ENCODE assay signal across 31 cellular contexts in the genomic region with DNA sequence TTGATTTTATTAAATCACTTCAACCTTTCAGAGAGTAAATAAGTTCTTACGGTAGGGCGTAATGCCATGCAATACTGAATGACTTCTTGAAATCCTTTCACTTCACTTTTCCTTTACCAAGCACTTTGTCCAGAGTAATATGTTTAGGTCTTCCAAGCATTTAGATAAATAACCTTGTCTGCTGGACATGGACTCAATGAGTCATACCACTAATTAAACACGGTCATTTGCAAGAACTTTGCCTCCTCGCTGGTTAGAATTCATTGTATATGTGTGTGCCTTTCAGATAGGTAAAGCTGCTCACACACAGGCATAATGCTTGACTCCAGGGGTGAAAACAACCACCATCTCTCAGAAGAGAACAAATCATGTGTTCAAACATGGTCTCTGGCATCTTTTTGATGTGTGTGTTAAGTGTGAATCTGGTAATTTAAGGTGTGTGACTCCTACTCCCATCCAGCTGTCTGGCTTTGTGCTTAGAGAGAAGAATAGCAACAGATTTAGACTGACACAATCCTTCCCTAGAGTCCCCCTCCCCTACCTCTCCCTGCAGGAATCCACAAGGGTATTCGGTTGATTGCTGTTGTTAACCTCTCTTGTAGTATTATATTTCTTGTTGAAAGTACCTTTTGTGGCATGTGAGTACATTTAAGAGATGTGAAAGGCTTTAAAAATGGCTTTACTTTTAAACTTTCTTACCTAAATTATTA.
DNase-seq lines count a peak whose midpoint lies in the region; ATAC-seq, FAIRE-seq and TF ChIP-seq lines count a peak whose summit lies in the region.
"Had no signal": no experiment of that assay in that cellular context is flagged by ENCODE, and none has a peak within 500 bp of the region (broad histone marks: within the 10 kb centered on the region; RNA-seq: fewer than 3 reads in every experiment).

No MANE protein-coding gene starts in this region.

- H3K27ac ChIP-seq in H9 (ENCODE audit: insufficient read length, low read depth, low read length) (no peak overlapping the region), H1 (ENCODE audit: low read depth, low read length) (no peak overlapping the region), upper lobe of left lung (no peak overlapping the region)
- H3K27ac ChIP-seq: gastroesophageal sphincter, PC-9, SK-N-MC, thoracic aorta, vagina had no signal

- no peak overlapping the region for H3K23ac ChIP-seq in H9 (ENCODE audit: insufficient read length, low read depth, low read length)
- no peak overlapping the region for H3K23ac ChIP-seq in H1 (ENCODE audit: insufficient read length)

- H3K14ac ChIP-seq in H9 (ENCODE audit: insufficient read depth, low read length), result no peak overlapping the region
- H3K14ac ChIP-seq in H1 (ENCODE audit: insufficient read length), result no peak overlapping the region

- peaks cover 11% of the 10 kb centered on the region for H3K27me3 Mint-ChIP-seq in H9 (ENCODE audit: low read depth)
- no peaks in the 10 kb centered on the region for H3K27me3 Mint-ChIP-seq in nephron progenitor cell (ENCODE audit: low read depth, poor library complexity)
- H3K27me3 Mint-ChIP-seq: activated B cell treated with CpG ODN at 0.5 μM for 24 hours; activated naive CD8-positive, alpha-beta T cell treated with anti-CD3 and anti-CD28 coated beads, Interleukin-2, amount 10 ng/mL, durations not matched to agents 7 days and 5 days; activated T-cell treated with anti-CD3 and anti-CD28 coated beads, Interleukin-2, amount 50 U/mL, for 24 hours had no signal

- DNase-seq in D341Med (ENCODE audit: low spot score) (peak; percentile 44), H9 (no peak), H1 (ENCODE audit: low read depth in 1 of 2, low spot score in 2 of 2) (no peak), nephron progenitor cell (no peak), NCI-H2081 treated with DMSO at 0.1 percent for 48 hours (lab: John Stamatoyannopoulos, UW) (no peak), upper lobe of left lung (no peak)
- DNase-seq: activated B cell treated with CpG ODN at 0.5 μM for 24 hours; activated gamma-delta T cell treated with Interleukin-2 at 50 U/mL for 16 hours; activated naive CD8-positive, alpha-beta T cell treated with anti-CD3 and anti-CD28 coated beads, Interleukin-2, amount 10 ng/mL, durations not matched to agents 7 days and 5 days; activated T-cell treated with anti-CD3 and anti-CD28 coated beads, Interleukin-2, amount 50 U/mL, for 24 hours; aorta; BE2C; CD8-positive, alpha-beta T cell; hippocampal formation; IMR-90; NCI-H1048; NCI-H510A; NK-92 treated with Interleukin-12 subunit alpha and Interleukin-12 subunit beta, amount 100 ng/mL, for 24 hours; PC-9; posterior cingulate gyrus; right cardiac atrium; stimulated activated naive CD8-positive, alpha-beta T cell treated with anti-CD3 and anti-CD28 coated beads, Interleukin-15, Interleukin-2, amounts not matched to agents 100 U/mL and 50 U/mL, for 24 hours had no signal

- TF ChIP-seq CTCF in H9 (conservative IDR thresholded peaks at IDR 0.05) (no peak), H1 (IDR thresholded peaks at IDR 0.05; ENCODE audit: control extremely low read depth in 1 of 3, insufficient read depth in 1 of 3, low read depth in 1 of 3, low read length in 3 of 3) (no peak), nephron progenitor cell (IDR thresholded peaks at IDR 0.05) (no peak), upper lobe of left lung (IDR thresholded peaks at IDR 0.05) (no peak)

- H4K8ac ChIP-seq in H9 (replicated peaks; ENCODE audit: insufficient read length, low read depth, low read length) (no peak overlapping the region), H1 (ENCODE audit: extremely low read depth, insufficient read depth, low read length) (no peak overlapping the region)

- CTCF ChIA-PET in H1 (lab: Charles Lee; ENCODE audit: partially characterized antibody), result no interaction called here

- H3K4me1 ChIP-seq in H9 (ENCODE audit: insufficient read depth, low read length) (no peaks in the 10 kb centered on the region), H1 (replicated peaks in 1 of 4; ENCODE audit: control insufficient read depth in 3 of 4, insufficient read depth in 4 of 4, low read length in 3 of 4) (no peaks in the 10 kb centered on the region; a peak in 1 of 7 replicates), upper lobe of left lung (no peaks in the 10 kb centered on the region)
- H3K4me1 ChIP-seq: BE2C, gastroesophageal sphincter, vagina had no signal

- H3K9ac ChIP-seq in H9 (ENCODE audit: extremely low read depth, insufficient read length, low read length), result no peak overlapping the region
- no peak overlapping the region for H3K9ac ChIP-seq in H1 (replicated peaks in 1 of 4; ENCODE audit: extremely low read depth in 1 of 4, low read depth in 3 of 4, low read length in 3 of 4)

- no peaks in the 10 kb centered on the region for H3K36me3 ChIP-seq in H1 (ENCODE audit: control insufficient read depth in 2 of 4, insufficient read depth in 4 of 4, low read length in 3 of 4)
- H3K36me3 ChIP-seq in upper lobe of left lung, result no peaks in the 10 kb centered on the region
- H3K36me3 ChIP-seq: BE2C, gastroesophageal sphincter, thoracic aorta, vagina had no signal

- H4K5ac ChIP-seq in H9 (ENCODE audit: insufficient read length, low read depth, low read length) (no peak overlapping the region), H1 (ENCODE audit: insufficient read length, low read depth, low read length) (no peak overlapping the region)

- peaks cover 3 to 6% of the 10 kb centered on the region in 2 experiments; a peak in 3 of 4 replicates for H3K4me1 Mint-ChIP-seq in H9
- H3K4me1 Mint-ChIP-seq in nephron progenitor cell, result peaks cover 55% of the 10 kb centered on the region
- H3K4me1 Mint-ChIP-seq: activated B cell treated with CpG ODN at 0.5 μM for 24 hours; activated naive CD8-positive, alpha-beta T cell treated with anti-CD3 and anti-CD28 coated beads, Interleukin-2, amount 10 ng/mL, durations not matched to agents 7 days and 5 days had no signal

- POLR2A ChIA-PET in H1 (lab: Charles Lee; ENCODE audit: partially characterized antibody), result no interaction called here

- no peak overlapping the region for H2BK12ac ChIP-seq in H9 (ENCODE audit: insufficient read length, low read depth, low read length)
- no peak overlapping the region for H2BK12ac ChIP-seq in H1 (ENCODE audit: low read depth, low read length)

- H2BK5ac ChIP-seq in H9 (ENCODE audit: insufficient read length, low read length), result no peak overlapping the region
- no peak overlapping the region for H2BK5ac ChIP-seq in H1 (ENCODE audit: low read depth, low read length)

- H2AFZ ChIP-seq in H9 (ENCODE audit: low read length), result peak overlapping the region; percentile 56
- H2AFZ ChIP-seq in H1 (ENCODE audit: low read length), result peak overlapping the region; percentile 59; the same call in 1 of the 2 replicates
- H2AFZ ChIP-seq: PC-9 had no signal

- H4K20me1 ChIP-seq in H9 (ENCODE audit: control insufficient read depth, insufficient read depth, insufficient read length) (no peaks in the 10 kb centered on the region), H1 (replicated peaks in 1 of 2; ENCODE audit: control insufficient read depth in 1 of 2, insufficient read depth in 2 of 2, low read length in 2 of 2) (no peaks in the 10 kb centered on the region)

- no peak overlapping the region for H2AK5ac ChIP-seq in H9 (ENCODE audit: insufficient read length, low read length)
- H2AK5ac ChIP-seq in H1 (ENCODE audit: low read depth, low read length), result no peak overlapping the region

- H3K9me3 Mint-ChIP-seq in H9, result no peaks in the 10 kb centered on the region
- peaks cover 15% of the 10 kb centered on the region for H3K9me3 Mint-ChIP-seq in nephron progenitor cell
- H3K9me3 Mint-ChIP-seq: activated B cell treated with CpG ODN at 0.5 μM for 24 hours; activated naive CD8-positive, alpha-beta T cell treated with anti-CD3 and anti-CD28 coated beads, Interleukin-2, amount 10 ng/mL, durations not matched to agents 7 days and 5 days; activated T-cell treated with anti-CD3 and anti-CD28 coated beads, Interleukin-2, amount 50 U/mL, for 24 hours; CD8-positive, alpha-beta T cell; T-helper 1 cell treated with Interleukin-12 subunit alpha and Interleukin-12 subunit beta and Interleukin-4 antibody, amounts not matched to agents 30 μg/mL and 1 μg/mL, for 36 hours had no signal

- H3K27me3 ChIP-seq in H9 (ENCODE audit: insufficient read depth, low read length) (no peaks in the 10 kb centered on the region), H1 (replicated peaks in 1 of 4; ENCODE audit: control insufficient read depth in 3 of 4, extremely low read depth in 1 of 4, insufficient read depth in 3 of 4, low read length in 3 of 4) (peaks cover 0 to 4% (median under 1%) of the 10 kb centered on the region in 4 experiments; a peak in 3 of 7 replicates), upper lobe of left lung (no peaks in the 10 kb centered on the region)
- H3K27me3 ChIP-seq: BE2C, gastroesophageal sphincter, vagina had no signal

- H3K9me3 ChIP-seq in H9 (ENCODE audit: control insufficient read depth, low read depth, low read length) (no peaks in the 10 kb centered on the region), H1 (ENCODE audit: insufficient read depth in 2 of 2, low read depth in 1 of 2, low read length in 1 of 2) (no peaks in the 10 kb centered on the region), upper lobe of left lung (no peaks in the 10 kb centered on the region)
- H3K9me3 ChIP-seq: BE2C, gastroesophageal sphincter, thoracic aorta, vagina had no signal

- ATAC-seq in upper lobe of left lung (ENCODE audit: low FRiP score in 2 of 2) (no peak), HG03039 (IDR thresholded peaks at IDR 0.05; ENCODE audit: unreplicated experiment) (no peak)
- ATAC-seq: CD8-positive, alpha-beta T cell; gastroesophageal sphincter; right cardiac atrium; stimulated activated naive CD8-positive, alpha-beta T cell treated with anti-CD3 and anti-CD28 coated beads, Interleukin-15, Interleukin-2, amounts not matched to agents 100 U/mL and 50 U/mL, for 24 hours had no signal

- H3K56ac ChIP-seq in H9 (ENCODE audit: insufficient read length, low read depth, low read length) (no peak overlapping the region), H1 (replicated peaks; ENCODE audit: insufficient read length, low read depth, low read length) (no peak overlapping the region)

- H3K4me3 Mint-ChIP-seq in H9 (no peak overlapping the region), nephron progenitor cell (no peak overlapping the region)
- H3K4me3 Mint-ChIP-seq: activated B cell treated with CpG ODN at 0.5 μM for 24 hours; activated naive CD8-positive, alpha-beta T cell treated with anti-CD3 and anti-CD28 coated beads, Interleukin-2, amount 10 ng/mL, durations not matched to agents 7 days and 5 days; activated T-cell treated with anti-CD3 and anti-CD28 coated beads, Interleukin-2, amount 50 U/mL, for 24 hours; CD8-positive, alpha-beta T cell; T-helper 1 cell treated with Interleukin-12 subunit alpha and Interleukin-12 subunit beta and Interleukin-4 antibody, amounts not matched to agents 30 μg/mL and 1 μg/mL, for 36 hours had no signal

- TF ChIP-seq RAD21 in H1 (IDR thresholded peaks at IDR 0.05 in 1 of 2, conservative IDR thresholded peaks at IDR 0.05 in 1 of 2; ENCODE audit: low read depth in 2 of 2, low read length in 2 of 2), result no peak

- no peak overlapping the region for H4K91ac ChIP-seq in H9 (ENCODE audit: insufficient read length, low read depth, low read length)
- H4K91ac ChIP-seq in H1 (replicated peaks; ENCODE audit: insufficient read length, low read length), result no peak overlapping the region

- no peak overlapping the region for H2BK120ac ChIP-seq in H9 (ENCODE audit: low read depth, low read length, poor library complexity, severe bottlenecking)
- H2BK120ac ChIP-seq in H1 (replicated peaks; ENCODE audit: low read depth, low read length), result no peak overlapping the region

- H3K79me1 ChIP-seq in H9 (ENCODE audit: insufficient read depth, low read depth, low read length, poor library complexity, severe bottlenecking) (no peaks in the 10 kb centered on the region), H1 (ENCODE audit: low read depth, low read length) (no peaks in the 10 kb centered on the region)

- no CpG with 5 or more reads among the region's 5 CpGs for WGBS in H9 (ENCODE audit: extremely low coverage, insufficient read length, low lambda C conversion rate)
- 91% methylated on average over 5 of the region's 5 CpGs; no CpG with 5 or more reads in 1 of the 2 experiments for WGBS in H1 (ENCODE audit: extremely low coverage in 1 of 2, insufficient coverage in 1 of 2, insufficient read length in 1 of 2, insufficient replicate concordance in 2 of 2, low coverage in 1 of 2, low lambda C conversion rate in 2 of 2, missing lambda C conversion rate in 1 of 2), 2 experiments
- WGBS in upper lobe of left lung, 2 donors, result 63 to 71% methylated on average over 5 of the region's 5 CpGs

- no peak overlapping the region for H3K18ac ChIP-seq in H9 (ENCODE audit: insufficient read length, low read depth, low read length)
- no peak overlapping the region for H3K18ac ChIP-seq in H1 (ENCODE audit: extremely low read depth, low read length)

- H3K23me2 ChIP-seq in H9 (ENCODE audit: insufficient read length, low read depth, low read length, poor library complexity, severe bottlenecking), result no peaks in the 10 kb centered on the region
- H3K23me2 ChIP-seq in H1 (ENCODE audit: low read depth, low read length), result no peaks in the 10 kb centered on the region

- H3K4me2 ChIP-seq in H9 (ENCODE audit: insufficient read depth, insufficient read length, low read length) (no peak overlapping the region), H1 (ENCODE audit: insufficient read depth in 1 of 2, low read depth in 2 of 2, low read length in 2 of 2) (no peak overlapping the region)
- H3K4me2 ChIP-seq: PC-9, smooth muscle cell had no signal

- no peak for FAIRE-seq in H1 (lab: Jason Lieb, UNC)
- FAIRE-seq: bronchial epithelial cell, colon had no signal

- TF ChIP-seq EP300 in H1 (IDR thresholded peaks at IDR 0.05; ENCODE audit: borderline replicate concordance in 1 of 2, low read depth in 2 of 2, low read length in 2 of 2), result no peak
- TF ChIP-seq EP300 in upper lobe of left lung (IDR thresholded peaks at IDR 0.05), result no peak

- H3K4me3 ChIP-seq in H1 (ENCODE audit: extremely low read depth in 1 of 4, insufficient read depth in 2 of 4, low read depth in 3 of 4, low read length in 4 of 4) (no peak overlapping the region), upper lobe of left lung (no peak overlapping the region)
- H3K4me3 ChIP-seq: gastroesophageal sphincter, PC-9, SK-N-MC, smooth muscle cell, thoracic aorta, vagina had no signal

- H2BK20ac ChIP-seq in H9 (ENCODE audit: low read depth, low read length, poor library complexity, severe bottlenecking) (no peak overlapping the region), H1 (ENCODE audit: low read length) (no peak overlapping the region)

- H3K27ac Mint-ChIP-seq in H9, result no peak overlapping the region; a peak in 1 of 7 replicates
- H3K27ac Mint-ChIP-seq in nephron progenitor cell, result peak overlapping the region; percentile 92
- H3K27ac Mint-ChIP-seq: activated B cell treated with CpG ODN at 0.5 μM for 24 hours; activated naive CD8-positive, alpha-beta T cell treated with anti-CD3 and anti-CD28 coated beads, Interleukin-2, amount 10 ng/mL, durations not matched to agents 7 days and 5 days; activated T-cell treated with anti-CD3 and anti-CD28 coated beads, Interleukin-2, amount 50 U/mL, for 24 hours; CD8-positive, alpha-beta T cell; T-helper 1 cell treated with Interleukin-12 subunit alpha and Interleukin-12 subunit beta and Interleukin-4 antibody, amounts not matched to agents 30 μg/mL and 1 μg/mL, for 36 hours had no signal

- no peak overlapping the region for H2BK15ac ChIP-seq in H9 (ENCODE audit: low read depth, low read length)
- no peak overlapping the region for H2BK15ac ChIP-seq in H1 (ENCODE audit: low read length)

- H3K36me3 Mint-ChIP-seq in H9 (ENCODE audit: insufficient read depth in 1 of 3, low read depth in 3 of 3) (no peaks in the 10 kb centered on the region), nephron progenitor cell (ENCODE audit: low read depth) (peaks cover 12% of the 10 kb centered on the region)
- H3K36me3 Mint-ChIP-seq: activated naive CD8-positive, alpha-beta T cell treated with anti-CD3 and anti-CD28 coated beads, Interleukin-2, amount 10 ng/mL, durations not matched to agents 7 days and 5 days; CD8-positive, alpha-beta T cell had no signal

- H3T11ph ChIP-seq in H9 (ENCODE audit: low read length), result no peak overlapping the region

- no peak for TF ChIP-seq POLR2A in H1 (IDR thresholded peaks at IDR 0.05; ENCODE audit: control extremely low read depth in 1 of 2, low read depth in 2 of 2, low read length in 2 of 2)
- TF ChIP-seq POLR2A in upper lobe of left lung (IDR thresholded peaks at IDR 0.05), result no peak

- H3K79me2 ChIP-seq in H9 (ENCODE audit: insufficient read depth, low read length), result no peaks in the 10 kb centered on the region
- no peaks in the 10 kb centered on the region for H3K79me2 ChIP-seq in H1 (ENCODE audit: control insufficient read depth in 1 of 2, insufficient read depth in 2 of 2, low read length in 2 of 2)

- H3K4ac ChIP-seq in H9 (ENCODE audit: low read depth, low read length) (no peak overlapping the region), H1 (replicated peaks; ENCODE audit: insufficient read length, low read depth, low read length) (no peak overlapping the region)
